In the genomic region with DNA sequence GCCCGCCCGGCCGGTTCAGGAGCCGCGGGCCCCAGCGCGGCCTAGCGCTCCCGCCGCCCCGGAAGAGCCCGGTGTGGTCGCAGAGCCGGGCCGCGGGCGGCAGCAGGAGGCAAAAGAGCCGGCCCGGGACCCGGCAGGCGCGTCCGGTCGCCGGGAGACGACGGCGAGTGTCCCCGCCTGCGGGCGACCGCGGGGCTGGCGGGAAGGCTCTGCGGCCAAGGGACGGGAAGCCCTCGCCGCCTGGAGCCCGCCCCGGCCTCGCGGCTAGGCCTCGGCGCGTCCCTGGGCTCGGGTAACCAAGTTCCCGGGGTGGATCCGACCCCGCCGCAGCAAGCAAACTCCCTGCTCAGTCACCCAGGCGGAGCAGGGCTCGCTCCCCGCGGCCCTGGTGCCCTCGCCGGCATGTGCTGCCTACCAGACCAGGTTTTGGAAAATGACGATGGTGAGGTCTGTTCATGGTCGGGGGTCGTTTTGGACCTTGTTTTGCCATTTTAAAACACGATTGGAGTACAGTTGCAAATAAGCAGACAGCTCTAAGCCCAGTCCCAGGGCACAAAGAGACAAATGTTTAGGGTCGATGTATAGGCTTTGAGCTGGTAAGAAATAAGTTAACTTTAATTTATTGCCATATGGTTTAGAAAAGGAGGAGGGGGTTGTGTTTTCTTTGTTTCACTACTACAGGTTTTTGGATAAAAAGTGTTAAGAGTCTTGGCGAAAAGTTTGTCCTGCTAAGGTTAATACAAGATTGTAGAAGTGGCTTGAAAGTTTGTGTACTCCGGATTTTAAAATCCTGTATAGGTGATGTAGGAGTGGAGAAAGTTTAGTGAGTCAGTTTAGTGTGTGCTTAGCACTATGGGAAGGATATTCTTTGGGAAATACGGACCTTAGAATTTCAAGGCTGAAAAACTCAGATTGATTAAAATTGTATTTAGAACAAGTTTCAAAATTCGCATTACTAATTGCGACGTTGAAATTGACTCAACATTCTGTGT, we compare ENCODE assay signal across 8 cellular contexts. TPM values are rescaled to one million over a fixed set of nuclear protein-coding genes. Genes with fewer than 3 reads are reported as not detected.
A peak's percentile ranks its signal among the peaks of the same experiment; 100 is the strongest.
DNase-seq lines count a peak whose midpoint lies in the region; ATAC-seq, FAIRE-seq and TF ChIP-seq lines count a peak whose summit lies in the region.

No MANE protein-coding gene starts in this region.

- peak; percentile 50 for ATAC-seq in memory B cell (ENCODE audit: low read depth)

- DNase-seq in GDM1 (lab: John Stamatoyannopoulos, UW) (peak; percentile 42), H54 (ENCODE audit: insufficient read length, low spot score) (no peak), MG63 (peak; percentile 41), ecto neural progenitor cell (ENCODE audit: low spot score) (peak; percentile 69), memory B cell (ENCODE audit: low spot score in 2 of 2) (peak; percentile 68 to 76), G401 (ENCODE audit: low spot score) (no peak)
- DNase-seq in activated CD4-positive, alpha-beta T cell treated with anti-CD3 and anti-CD28 coated beads, Interleukin-2, amount 50 U/mL, for 4 hours, result peak; percentile 58 to 62
- peak; percentile 35 for DNase-seq in stimulated activated CD8-positive, alpha-beta memory T cell treated with anti-CD3 and anti-CD28 coated beads, Interleukin-15, amount 100 ng/mL, for 1 hour (ENCODE audit: low read depth)

- no peaks in the 10 kb centered on the region for H3K9me3 ChIP-seq in MG63

- peaks cover 7% of the 10 kb centered on the region for H3K36me3 Mint-ChIP-seq in memory B cell

- no peaks in the 10 kb centered on the region for H3K9me3 Mint-ChIP-seq in memory B cell

- FAIRE-seq in H54 (lab: Jason Lieb, UNC), result peak; percentile 65

- H3K27me3 Mint-ChIP-seq in memory B cell, result no peaks in the 10 kb centered on the region

- H3K36me3 ChIP-seq in MG63, result peaks cover 50% of the 10 kb centered on the region

- peak overlapping the region; percentile 81 for H3K4me3 Mint-ChIP-seq in memory B cell

- peaks cover 36% of the 10 kb centered on the region for H3K4me1 Mint-ChIP-seq in memory B cell

- peak overlapping the region; percentile 96 for H3K27ac Mint-ChIP-seq in memory B cell

- peak overlapping the region; percentile 77 for H3K4me3 ChIP-seq in MG63

- no peak for TF ChIP-seq POLR2A in H54 (IDR thresholded peaks at IDR 0.05; ENCODE audit: low read depth, low read length)

- in situ Hi-C loops in G401 (cut with HindIII; ENCODE audit: low sequenced_read_pairs), result no loop called here

- no peaks in the 10 kb centered on the region for H3K27me3 ChIP-seq in MG63

RNA-seq across cellular contexts. Expression of a gene that starts 1.1 kb away (rescaled TPM):
- total RNA-seq in MG63 (2014; rRNA removed; shearing (Covaris generic); ENCODE audit: low replicate concordance), result 48.5 and 90.5 TPM in 2 replicates
- total RNA-seq in G401 (2014; rRNA removed; shearing (Covaris generic)), result 53.3 and 133 TPM in 2 replicates

Comparison
In these comparisons a context has a peak if more than half of its experiments do, and no peak if none do; other contexts are left out.
1. DNase-seq: peak in GDM1 (single experiment), MG63 (single experiment), activated CD4-positive, alpha-beta T cell treated with anti-CD3 and anti-CD28 coated beads, Interleukin-2, amount 50 U/mL, for 4 hours (2 of 2), ecto neural progenitor cell (single experiment), memory B cell (2 of 2) and stimulated activated CD8-positive, alpha-beta memory T cell treated with anti-CD3 and anti-CD28 coated beads, Interleukin-15, amount 100 ng/mL, for 1 hour (single experiment); none in H54 (single experiment) and G401 (single experiment).